In the genomic region with DNA sequence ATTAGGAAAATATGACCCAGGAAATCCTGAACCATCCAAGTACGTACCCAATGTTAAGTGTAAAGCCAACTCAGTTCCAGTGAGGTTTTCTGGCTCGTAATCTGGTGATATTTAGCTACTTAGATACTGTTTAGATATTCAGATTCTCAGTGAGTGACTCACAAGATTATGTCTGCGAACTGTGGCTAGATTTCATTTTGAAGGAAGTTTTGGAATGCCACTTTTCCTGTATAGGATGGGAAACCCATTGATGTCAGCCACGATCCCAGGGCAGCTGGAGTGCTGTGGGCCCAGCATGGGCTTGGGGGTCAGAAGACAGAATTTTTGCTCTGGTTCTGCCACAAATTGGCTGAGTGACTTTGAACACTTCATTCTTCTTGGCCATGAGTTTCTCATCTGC, we compare ENCODE assay signal across 12 cellular contexts.
A peak's percentile ranks its signal among the peaks of the same experiment; 100 is the strongest.
DNase-seq lines count a peak whose midpoint lies in the region; ATAC-seq and TF ChIP-seq lines count a peak whose summit lies in the region.
"Had no signal": no experiment of that assay in that cellular context is flagged by ENCODE, and none has a peak within 500 bp of the region (broad histone marks: within the 10 kb centered on the region; RNA-seq: fewer than 3 reads in every experiment).

No MANE protein-coding gene starts in this region.

- no peaks in the 10 kb centered on the region for H3K9me3 Mint-ChIP-seq in endodermal cell
- H3K9me3 Mint-ChIP-seq: brain had no signal

- no peak overlapping the region for H2AFZ ChIP-seq in osteoblast (ENCODE audit: low read length)
- H2AFZ ChIP-seq: parathyroid adenoma had no signal

- intact Hi-C loops in esophagus squamous epithelium (cut with DNase I) = no loop called here

- H3K4me3 ChIP-seq in BJ (ENCODE audit: low read depth, low read length) (no peak overlapping the region), esophagus squamous epithelium (no peak overlapping the region), osteoblast (ENCODE audit: insufficient read depth, low read length) (no peak overlapping the region), endodermal cell (ENCODE audit: low read length) (no peak overlapping the region)

- H3K4me2 ChIP-seq in osteoblast (ENCODE audit: insufficient read depth, low read length) = peak overlapping the region; percentile 2

- TF ChIP-seq POLR2A in esophagus squamous epithelium (IDR thresholded peaks at IDR 0.05) = no peak

- no peaks in the 10 kb centered on the region for H3K79me2 ChIP-seq in osteoblast (ENCODE audit: insufficient read depth, low read length)
- H3K79me2 ChIP-seq: parathyroid adenoma had no signal

- H3K27me3 Mint-ChIP-seq in endodermal cell (ENCODE audit: insufficient read depth) = no peaks in the 10 kb centered on the region

- no peak for TF ChIP-seq CTCF in BJ (IDR thresholded peaks at IDR 0.05; ENCODE audit: insufficient read depth, low read depth, low read length)
- TF ChIP-seq CTCF in esophagus squamous epithelium (IDR thresholded peaks at IDR 0.05) = no peak
- no peak for TF ChIP-seq CTCF in osteoblast (IDR thresholded peaks at IDR 0.05; ENCODE audit: extremely low read depth, low read depth, low read length)
- TF ChIP-seq CTCF in endodermal cell (conservative IDR thresholded peaks at IDR 0.05) = no peak

- H3K9ac ChIP-seq in endodermal cell (ENCODE audit: extremely low read depth, low read length, poor library complexity, severe bottlenecking) = no peak overlapping the region
- H3K9ac ChIP-seq: parathyroid adenoma had no signal

- CTCF ChIA-PET in BJ (lab: Yijun Ruan, JAX) = interaction anchor here (0.7 to 1.5 kb wide), 4 partner anchors 16 to 41 kb away, joined by 3 to 5 read pairs (median 3); no protein-coding TSS in a partner anchor

- no peak for ATAC-seq in HG03280 (IDR thresholded peaks at IDR 0.05; ENCODE audit: unreplicated experiment)
- ATAC-seq: Panc1 had no signal

- DNase-seq in BJ (ENCODE audit: low read depth) (peak; percentile 80), RPMI7951 (ENCODE audit: low read depth) (peak; percentile 92), esophagus squamous epithelium (lab: John Stamatoyannopoulos, UW) (no peak), osteoblast (ENCODE audit: insufficient read length, low spot score, missing footprints) (peak; percentile 72), endodermal cell (no peak), DMS53 treated with DMSO at 0.1 percent for 48 hours (lab: John Stamatoyannopoulos, UW; ENCODE audit: unreplicated experiment) (no peak)
- DNase-seq in central memory CD4-positive, alpha-beta T cell = no peak
- DNase-seq: NCI-H146 had no signal

- H3K27me3 ChIP-seq in BJ (ENCODE audit: control insufficient read depth, insufficient read depth, low read length) (no peaks in the 10 kb centered on the region), esophagus squamous epithelium (no peaks in the 10 kb centered on the region), osteoblast (ENCODE audit: insufficient read depth, low read length) (no peaks in the 10 kb centered on the region), endodermal cell (ENCODE audit: control insufficient read depth, insufficient read depth, low read length, poor library complexity, severe bottlenecking) (no peaks in the 10 kb centered on the region)

- H3K27ac Mint-ChIP-seq in endodermal cell = no peak overlapping the region
- H3K27ac Mint-ChIP-seq: brain had no signal

- peaks cover 0 to 36% (median 11%) of the 10 kb centered on the region in 3 donors for H3K4me1 ChIP-seq in esophagus squamous epithelium
- H3K4me1 ChIP-seq in osteoblast (ENCODE audit: insufficient read depth, low read length) = peaks cover 50% of the 10 kb centered on the region
- H3K4me1 ChIP-seq in endodermal cell (ENCODE audit: control insufficient read depth, insufficient read depth, low read length) = peaks cover 6% of the 10 kb centered on the region

- H3K36me3 ChIP-seq in BJ (ENCODE audit: control insufficient read depth, insufficient read depth, low read length) = no peaks in the 10 kb centered on the region
- H3K36me3 ChIP-seq in esophagus squamous epithelium = no peaks in the 10 kb centered on the region
- H3K36me3 ChIP-seq in osteoblast (ENCODE audit: insufficient read depth, low read length) = no peaks in the 10 kb centered on the region
- H3K36me3 ChIP-seq in endodermal cell (ENCODE audit: control insufficient read depth, insufficient read depth, low read length) = no peaks in the 10 kb centered on the region

- peak overlapping the region in 3 of 4 donors; percentile 43 to 70 (median 47) for H3K27ac ChIP-seq in esophagus squamous epithelium
- H3K27ac ChIP-seq in osteoblast (ENCODE audit: low read depth, low read length) = peak overlapping the region; percentile 93
- H3K27ac ChIP-seq in endodermal cell (ENCODE audit: low read depth, low read length) = no peak overlapping the region
- H3K27ac ChIP-seq: parathyroid adenoma had no signal

- no peaks in the 10 kb centered on the region for H3K9me3 ChIP-seq in esophagus squamous epithelium
- no peaks in the 10 kb centered on the region for H3K9me3 ChIP-seq in osteoblast (ENCODE audit: low read depth, low read length)
- H3K9me3 ChIP-seq in endodermal cell (ENCODE audit: control insufficient read depth, low read length) = no peaks in the 10 kb centered on the region

- 48 to 63% methylated on average over 4 of the region's 4 CpGs for WGBS in esophagus squamous epithelium, 2 donors
- 93 to 95% methylated on average over 4 of the region's 4 CpGs for WGBS in endodermal cell (ENCODE audit: insufficient coverage in 1 of 2, insufficient read length in 1 of 2), 2 experiments

- peaks cover 7% of the 10 kb centered on the region for H3K4me1 Mint-ChIP-seq in endodermal cell

- H4K20me1 ChIP-seq in osteoblast (ENCODE audit: insufficient read depth, low read length) = no peaks in the 10 kb centered on the region

- no peak overlapping the region for H3K4me3 Mint-ChIP-seq in endodermal cell
- H3K4me3 Mint-ChIP-seq: brain had no signal

- POLR2A ChIA-PET in BJ (lab: Charles Lee) = interaction anchor here (0.5 kb wide), 1 partner anchor 16 kb away, joined by 3 read pairs; no protein-coding TSS in a partner anchor

- H3K36me3 Mint-ChIP-seq in endodermal cell (ENCODE audit: low read depth) = no peaks in the 10 kb centered on the region
- H3K36me3 Mint-ChIP-seq: brain had no signal

Comparison
In these comparisons a context has a peak if more than half of its experiments do, and no peak if none do; other contexts are left out.
1. DNase-seq: peak in BJ (single experiment), RPMI7951 (single experiment) and osteoblast (single experiment); none in esophagus squamous epithelium (single experiment), central memory CD4-positive, alpha-beta T cell (single experiment), endodermal cell (single experiment) and DMS53 treated with DMSO at 0.1 percent for 48 hours (single experiment).